ENCODE assay signal across 10 cellular contexts in genomic region chr1:25419338-25419737, GRCh38. TPM values are rescaled to one million over a fixed set of nuclear protein-coding genes. Genes with fewer than 3 reads are reported as not detected.
DNase-seq lines count a peak whose midpoint lies in the region; ATAC-seq, FAIRE-seq and TF ChIP-seq lines count a peak whose summit lies in the region.
"Not testable (repeated sequence)": the region's sequence is repeated elsewhere in the genome, so short reads cannot be mapped to it uniquely, and the experiment has no call there.
"Had no signal": no experiment of that assay in that cellular context is flagged by ENCODE, and none has a peak within 500 bp of the region (broad histone marks: within the 10 kb centered on the region; RNA-seq: fewer than 3 reads in every experiment).

No MANE protein-coding gene starts in this region.

- intact Hi-C loops in K562 (cut with micrococcal nuclease); endothelial cell of umbilical vein (cut with micrococcal nuclease): not testable (repeated sequence)

- peak; percentile 61 for FAIRE-seq in K562 (lab: Jason Lieb, UNC)
- FAIRE-seq in endothelial cell of umbilical vein (lab: Jason Lieb, UNC), result peak; percentile 67

- TF ChIP-seq EP300 in K562 (IDR thresholded peaks at IDR 0.05; ENCODE audit: low read length), result not testable (repeated sequence)

- not testable (repeated sequence) for DNase-seq in CD8-positive, alpha-beta memory T cell; endothelial cell of umbilical vein (ENCODE audit: low read depth, low spot score)
- DNase-seq in K562 (ENCODE audit: extremely low read depth in 1 of 4, low spot score in 3 of 4), result peak in 1 of 4 experiments; percentile 55

- not testable (repeated sequence) for H3K4me1 Mint-ChIP-seq in CD8-positive, alpha-beta memory T cell

- not testable (repeated sequence) for H3K9me3 ChIP-seq in CD8-positive, alpha-beta memory T cell (ENCODE audit: low read length); K562 (replicated peaks; ENCODE audit: control insufficient read depth, insufficient read depth, low read depth, low read length); endothelial cell of umbilical vein (replicated peaks; ENCODE audit: control insufficient read depth, insufficient read depth, low read length)

- POLR2A ChIA-PET in CD8-positive, alpha-beta memory T cell (lab: Charles Lee); endothelial cell of umbilical vein (lab: Charles Lee): not testable (repeated sequence)
- POLR2A ChIA-PET in K562 (lab: Yijun Ruan, JAX), result interaction anchor here (1.2 kb wide), 1 partner anchor 15 kb away, joined by 4 read pairs; no protein-coding TSS in a partner anchor

- peak overlapping the region; percentile 55 for H3K4me2 ChIP-seq in K562 (ENCODE audit: insufficient read depth, low read length)
- not testable (repeated sequence) for H3K4me2 ChIP-seq in endothelial cell of umbilical vein (ENCODE audit: insufficient read depth, low read length)

- H4K20me1 ChIP-seq in K562 (replicated peaks; ENCODE audit: control insufficient read depth, insufficient read depth, low read length); endothelial cell of umbilical vein (replicated peaks; ENCODE audit: control insufficient read depth, extremely low read depth, insufficient read depth, low read length): not testable (repeated sequence)

- H3K4me3 Mint-ChIP-seq in CD8-positive, alpha-beta memory T cell, result not testable (repeated sequence)

- not testable (repeated sequence) for H3K36me3 ChIP-seq in CD8-positive, alpha-beta memory T cell (ENCODE audit: insufficient read depth, low read length); K562 (ENCODE audit: control insufficient read depth, insufficient read depth, low read length); endothelial cell of umbilical vein (ENCODE audit: control insufficient read depth in 2 of 2, extremely low read depth in 1 of 2, insufficient read depth in 2 of 2, low read length in 2 of 2)

- ATAC-seq in K562, result peak; percentile 16

- TF ChIP-seq POLR2A in K562 (conservative IDR thresholded peaks at IDR 0.05); endothelial cell of umbilical vein (IDR thresholded peaks at IDR 0.05; ENCODE audit: low read depth, low read length): not testable (repeated sequence)

- H3K79me2 ChIP-seq in K562 (ENCODE audit: control insufficient read depth, insufficient read depth, low read length); endothelial cell of umbilical vein (ENCODE audit: control insufficient read depth, insufficient read depth, low read length): not testable (repeated sequence)

- not testable (repeated sequence) for H3K4me3 ChIP-seq in CD8-positive, alpha-beta memory T cell (ENCODE audit: low read length); K562; endothelial cell of umbilical vein (replicated peaks in 1 of 3; ENCODE audit: insufficient read depth in 1 of 3, low read depth in 1 of 3, low read length in 3 of 3)

- not testable (repeated sequence) for H3K4me1 ChIP-seq in CD8-positive, alpha-beta memory T cell (ENCODE audit: insufficient read depth, low read length); endothelial cell of umbilical vein (ENCODE audit: control insufficient read depth, extremely low read depth, insufficient read depth, low read length)
- H3K4me1 ChIP-seq in K562 (replicated peaks in 1 of 2; ENCODE audit: control insufficient read depth in 2 of 2, insufficient read depth in 2 of 2, low read length in 2 of 2), result peaks cover 21 to 24% of the 10 kb centered on the region in 2 experiments; a peak in 4 of 5 replicates

- not testable (repeated sequence) for H2AFZ ChIP-seq in K562 (ENCODE audit: low read depth, low read length); endothelial cell of umbilical vein (ENCODE audit: low read depth, low read length)

- not testable (repeated sequence) for H3K27me3 ChIP-seq in CD8-positive, alpha-beta memory T cell (ENCODE audit: insufficient read depth, low read length, poor library complexity, severe bottlenecking); K562 (ENCODE audit: control insufficient read depth in 2 of 2, insufficient read depth in 2 of 2, low read length in 2 of 2); endothelial cell of umbilical vein (ENCODE audit: control insufficient read depth in 2 of 2, insufficient read depth in 2 of 2, low read length in 2 of 2)

- dilution Hi-C loops in endothelial cell of umbilical vein (cut with MboI; ENCODE audit: extremely low pct_ligation_motif_present, low sequenced_read_pairs), result not testable (repeated sequence)

- 17% methylated on average over 1 of the region's 1 CpG for WGBS in K562 (ENCODE audit: insufficient coverage, low coverage, missing lambda C conversion rate)

- not testable (repeated sequence) for H3K27me3 Mint-ChIP-seq in CD8-positive, alpha-beta memory T cell

- not testable (repeated sequence) for H3K9me1 ChIP-seq in K562 (ENCODE audit: control insufficient read depth, insufficient read depth, low read length); endothelial cell of umbilical vein (replicated peaks; ENCODE audit: control insufficient read depth, extremely low read depth, insufficient read depth, low read length)

- not testable (repeated sequence) for H3K9me3 Mint-ChIP-seq in CD8-positive, alpha-beta memory T cell

- CTCF ChIA-PET in CD8-positive, alpha-beta memory T cell (lab: Charles Lee); endothelial cell of umbilical vein (lab: Charles Lee): not testable (repeated sequence)
- CTCF ChIA-PET in K562 (lab: Yijun Ruan, JAX; ENCODE audit: low intra/inter-chr PET ratio), result interaction anchor here (0.6 kb wide), 1 partner anchor 9 kb away, joined by 3 read pairs; no protein-coding TSS in a partner anchor

- not testable (repeated sequence) for H3K27ac Mint-ChIP-seq in CD8-positive, alpha-beta memory T cell

- not testable (repeated sequence) for TF ChIP-seq CTCF in K562 (IDR thresholded peaks at IDR 0.05 in 2 of 3, conservative IDR thresholded peaks at IDR 0.05 in 1 of 3; ENCODE audit: insufficient read depth in 2 of 3, low read depth in 1 of 3, low read length in 3 of 3); endothelial cell of umbilical vein (IDR thresholded peaks at IDR 0.05; ENCODE audit: extremely low read depth in 1 of 2, insufficient read depth in 1 of 2, low read depth in 1 of 2, low read length in 2 of 2)

- not testable (repeated sequence) for TF ChIP-seq RAD21 in K562 (CRISPR knock-in tag; conservative IDR thresholded peaks at IDR 0.05 in 1 of 2, IDR thresholded peaks at IDR 0.05 in 1 of 2)

- H3K27ac ChIP-seq in CD8-positive, alpha-beta memory T cell (ENCODE audit: low read depth, low read length), result peak overlapping the region; percentile 9
- peak overlapping the region; percentile 41; the same call in 2 of the 3 replicates for H3K27ac ChIP-seq in K562 (ENCODE audit: extremely low read depth, low read depth, low read length)
- not testable (repeated sequence) for H3K27ac ChIP-seq in endothelial cell of umbilical vein (ENCODE audit: insufficient read depth, low read depth, low read length)

- in situ Hi-C loops in K562 (cut with MboI), result not testable (repeated sequence)

- H3K9ac ChIP-seq in K562 (ENCODE audit: insufficient read depth in 1 of 2, low read depth in 2 of 2, low read length in 2 of 2), result peak overlapping the region in 1 of 2 experiments; percentile 34; a peak in 2 of 4 replicates
- H3K9ac ChIP-seq in endothelial cell of umbilical vein (replicated peaks; ENCODE audit: extremely low read depth, insufficient read depth, low read length), result not testable (repeated sequence)

- not testable (repeated sequence) for H3K36me3 Mint-ChIP-seq in CD8-positive, alpha-beta memory T cell

- not testable (repeated sequence) for BruUV-seq in K562 (replicated peaks; lab: Mats Ljungman, UMichigan); endothelial cell of umbilical vein (replicated peaks; lab: Mats Ljungman, UMichigan)

RNA-seq across cellular contexts. Expression of gene RHCE, which starts 1.3 kb away (rescaled TPM):
- total RNA-seq in CD8-positive, alpha-beta memory T cell, result under 1 TPM; 0.26 to 0.33 TPM
- 0.18 TPM for polyA plus RNA-seq in CD8-positive, alpha-beta memory T cell
- total RNA-seq in K562 (2011; cell fraction: chromatin; rRNA removed; ENCODE audit: low replicate concordance), result 32.9 and 40.0 TPM in 2 replicates
- total RNA-seq in K562 (2011; cell fraction: nucleolus; rRNA removed), result 54.9 and 67.4 TPM in 2 replicates
- 44.0 and 54.3 TPM in 2 replicates for total RNA-seq in K562 (2011; cell fraction: nucleoplasm; rRNA removed)
- total RNA-seq in K562 (2014; rRNA removed) (7.5 and 12.3 TPM in 2 replicates), K562 (2014; rRNA removed; fragmentation: Illumina TruSeq; extraction: Trizol) (12.7 and 14.8 TPM in 2 replicates), K562 (2015; rRNA removed; fragmentation: Illumina TruSeq; extraction: Trizol) (5.3 and 5.4 TPM in 2 replicates), K562 (2021) (11.2 and 12.6 TPM in 2 replicates), endothelial cell of umbilical vein (not detected in 2 replicates)
- polyA plus RNA-seq in K562 (2011; rRNA removed) (13.6 and 25.9 TPM in 2 replicates), K562 (2014; fragmentation: Illumina TruSeq; extraction: Trizol) (10.9 and 11.4 TPM in 2 replicates), K562 (2014; fragmentation: Nextera tagmentation; extraction: Ambion mirVana) (10 to 100 TPM; 28.3 to 31.5 TPM), K562 (2014; rRNA removed) (8.3 and 9.1 TPM in 2 replicates), endothelial cell of umbilical vein (0.07 and 0.14 TPM in 2 replicates)
- polyA plus RNA-seq in K562 (2011; cell fraction: cytosol; rRNA removed), result 20.6 and 28.6 TPM in 2 replicates
- 11.9 and 17.8 TPM in 2 replicates for polyA plus RNA-seq in K562 (2011; cell fraction: nucleus; rRNA removed)
- polyA plus RNA-seq in K562 (2012), result 17.0 and 20.5 TPM in 2 replicates
- 22.4 and 24.1 TPM in 2 replicates for polyA minus RNA-seq in K562 (2011; rRNA and poly(A)+ RNA removed)
- 9.8 and 10.7 TPM in 2 replicates for polyA minus RNA-seq in K562 (2011; cell fraction: cytosol; rRNA and poly(A)+ RNA removed)
- polyA minus RNA-seq in K562 (2011; cell fraction: nucleus; rRNA and poly(A)+ RNA removed), result 5.8 and 9.8 TPM in 2 replicates
- polyA plus RNA-seq in endothelial cell of umbilical vein (2011; cell fraction: cytosol; rRNA removed), result 0.13 and 0.37 TPM in 2 replicates
- polyA plus RNA-seq in endothelial cell of umbilical vein (2011; cell fraction: nucleus; rRNA removed), result 0.21 TPM in 1 of 2 replicates, not detected in the other
- 0.21 and 0.37 TPM in 2 replicates for polyA plus RNA-seq in endothelial cell of umbilical vein (2012)
- polyA minus RNA-seq in endothelial cell of umbilical vein, result 0.74 TPM in 1 of 2 replicates, not detected in the other
- polyA minus RNA-seq in endothelial cell of umbilical vein (2011; cell fraction: cytosol; rRNA and poly(A)+ RNA removed), result not detected
- polyA minus RNA-seq in endothelial cell of umbilical vein (2011; cell fraction: nucleus; rRNA and poly(A)+ RNA removed), result not detected in 2 replicates
- total RNA-seq: A172; A673; B cell; Caco-2; Calu3; CD4-positive, alpha-beta memory T cell; CD4-positive, CD25-positive, alpha-beta regulatory T cell had no signal

RNA-seq across cellular contexts. Expression of gene MACO1, which starts 11.4 kb away (rescaled TPM):
- 10 to 100 TPM; 14.7 to 15.6 TPM for total RNA-seq in CD8-positive, alpha-beta memory T cell
- 7.5 TPM for polyA plus RNA-seq in CD8-positive, alpha-beta memory T cell
- total RNA-seq in K562 (2011; cell fraction: chromatin; rRNA removed; ENCODE audit: low replicate concordance), result 18.4 and 45.3 TPM in 2 replicates
- 18.0 and 21.1 TPM in 2 replicates for total RNA-seq in K562 (2011; cell fraction: nucleolus; rRNA removed)
- 26.7 and 32.7 TPM in 2 replicates for total RNA-seq in K562 (2011; cell fraction: nucleoplasm; rRNA removed)
- total RNA-seq in K562 (2014; rRNA removed) (20.0 and 21.7 TPM in 2 replicates), K562 (2014; rRNA removed; fragmentation: Illumina TruSeq; extraction: Trizol) (25.2 and 32.1 TPM in 2 replicates), K562 (2015; rRNA removed; fragmentation: Illumina TruSeq; extraction: Trizol) (22.6 and 25.1 TPM in 2 replicates), K562 (2021) (21.8 and 26.2 TPM in 2 replicates), endothelial cell of umbilical vein (24.4 and 25.5 TPM in 2 replicates)
- polyA plus RNA-seq in K562 (2011; rRNA removed) (16.2 and 16.5 TPM in 2 replicates), K562 (2014; fragmentation: Illumina TruSeq; extraction: Trizol) (22.5 and 28.4 TPM in 2 replicates), K562 (2014; fragmentation: Nextera tagmentation; extraction: Ambion mirVana) (1 to 10 TPM; 4.6 to 5.1 TPM), K562 (2014; rRNA removed) (15.4 and 18.9 TPM in 2 replicates), endothelial cell of umbilical vein (7.0 and 7.7 TPM in 2 replicates)
- 5.5 and 9.0 TPM in 2 replicates for polyA plus RNA-seq in K562 (2011; cell fraction: cytosol; rRNA removed)
- polyA plus RNA-seq in K562 (2011; cell fraction: nucleus; rRNA removed), result 13.6 and 15.9 TPM in 2 replicates
- polyA plus RNA-seq in K562 (2012), result 17.2 and 17.8 TPM in 2 replicates
- 16.1 and 20.4 TPM in 2 replicates for polyA minus RNA-seq in K562 (2011; rRNA and poly(A)+ RNA removed)
- 8.4 and 9.4 TPM in 2 replicates for polyA minus RNA-seq in K562 (2011; cell fraction: cytosol; rRNA and poly(A)+ RNA removed)
- 5.3 and 10.9 TPM in 2 replicates for polyA minus RNA-seq in K562 (2011; cell fraction: nucleus; rRNA and poly(A)+ RNA removed)
- polyA plus RNA-seq in endothelial cell of umbilical vein (2011; cell fraction: cytosol; rRNA removed), result 11.5 and 12.5 TPM in 2 replicates
- polyA plus RNA-seq in endothelial cell of umbilical vein (2011; cell fraction: nucleus; rRNA removed), result 17.9 and 21.4 TPM in 2 replicates
- polyA plus RNA-seq in endothelial cell of umbilical vein (2012), result 17.5 and 20.9 TPM in 2 replicates
- polyA minus RNA-seq in endothelial cell of umbilical vein, result 6.6 and 7.3 TPM in 2 replicates
- 4.1 TPM for polyA minus RNA-seq in endothelial cell of umbilical vein (2011; cell fraction: cytosol; rRNA and poly(A)+ RNA removed)
- polyA minus RNA-seq in endothelial cell of umbilical vein (2011; cell fraction: nucleus; rRNA and poly(A)+ RNA removed), result 5.6 and 6.3 TPM in 2 replicates
